ENCODE assay signal across 9 cellular contexts in the genomic region with DNA sequence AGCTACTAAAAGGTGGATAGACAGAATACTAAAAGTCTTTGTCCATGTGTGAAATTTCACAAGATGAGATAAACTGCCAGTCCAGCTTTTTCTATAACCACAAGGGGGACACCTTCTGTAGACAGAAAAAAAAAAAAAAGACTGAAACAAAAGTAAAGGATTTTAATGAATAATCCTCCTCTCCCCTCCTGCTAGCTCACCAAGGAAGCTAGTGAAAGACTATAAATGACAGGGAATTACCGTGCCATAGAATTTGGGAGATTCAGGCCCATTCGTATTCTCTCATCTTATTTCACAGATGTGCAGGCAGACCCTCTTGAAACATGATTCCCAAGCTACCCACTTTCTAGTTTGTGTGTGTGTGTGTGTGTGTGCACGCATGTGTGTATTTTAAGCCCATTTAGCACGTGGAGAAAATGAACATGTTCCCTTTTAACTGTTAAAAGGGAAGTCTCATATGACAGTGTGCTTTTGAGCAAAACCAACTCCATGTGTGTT. TPM values are rescaled to one million over a fixed set of nuclear protein-coding genes. Genes with fewer than 3 reads are reported as not detected.
DNase-seq lines count a peak whose midpoint lies in the region; ATAC-seq and TF ChIP-seq lines count a peak whose summit lies in the region.
"Had no signal": no experiment of that assay in that cellular context is flagged by ENCODE, and none has a peak within 500 bp of the region (broad histone marks: within the 10 kb centered on the region; RNA-seq: fewer than 3 reads in every experiment).

No MANE protein-coding gene starts in this region.

- no peaks in the 10 kb centered on the region for H3K9me3 Mint-ChIP-seq in natural killer cell treated with Interleukin-12 subunit alpha and Interleukin-12 subunit beta and Interleukin-15 and Interleukin-18, amount 100 ng/mL, for 72 hours

- no peaks in the 10 kb centered on the region for H3K27me3 Mint-ChIP-seq in natural killer cell treated with Interleukin-12 subunit alpha and Interleukin-12 subunit beta and Interleukin-15 and Interleukin-18, amount 100 ng/mL, for 72 hours
- H3K27me3 Mint-ChIP-seq: activated naive CD8-positive, alpha-beta T cell had no signal

- H3K4me3 Mint-ChIP-seq in natural killer cell treated with Interleukin-12 subunit alpha and Interleukin-12 subunit beta and Interleukin-15 and Interleukin-18, amount 100 ng/mL, for 72 hours, result no peak overlapping the region

- peak overlapping the region; percentile 74 for H3K27ac ChIP-seq in rectal smooth muscle tissue (ENCODE audit: low read depth, low read length)

- H3K4me1 ChIP-seq in rectal smooth muscle tissue (ENCODE audit: control insufficient read depth, insufficient read depth, low read length), result peaks cover 18% of the 10 kb centered on the region

- peak; percentile 54 for DNase-seq in GM03348 (ENCODE audit: low spot score)
- peak; percentile 57 for DNase-seq in NOMO-1 treated with DMSO at 0.1 percent for 48 hours (lab: John Stamatoyannopoulos, UW; ENCODE audit: unreplicated experiment)
- peak; percentile 58 for DNase-seq in fibroblast of mammary gland (ENCODE audit: low read depth)
- DNase-seq in natural killer cell treated with Interleukin-12 subunit alpha and Interleukin-12 subunit beta and Interleukin-15 and Interleukin-18, amount 100 ng/mL, for 72 hours (ENCODE audit: low spot score), result no peak
- no peak for DNase-seq in stimulated activated naive CD4-positive, alpha-beta T cell treated with Interleukin-2 at 50 U/mL for 16 hours (lab: John Stamatoyannopoulos, UW)
- DNase-seq in NCI-H1092 treated with DMSO at 0.1 percent for 48 hours (lab: John Stamatoyannopoulos, UW), result no peak

- TF ChIP-seq CTCF in fibroblast of mammary gland (conservative IDR thresholded peaks at IDR 0.05; ENCODE audit: control insufficient read depth, insufficient read depth, low read depth, low read length), result peak; percentile 56

- H3K36me3 ChIP-seq in rectal smooth muscle tissue (ENCODE audit: control insufficient read depth, insufficient read depth, low read length), result no peaks in the 10 kb centered on the region

- no peaks in the 10 kb centered on the region for H3K36me3 Mint-ChIP-seq in natural killer cell treated with Interleukin-12 subunit alpha and Interleukin-12 subunit beta and Interleukin-15 and Interleukin-18, amount 100 ng/mL, for 72 hours
- H3K36me3 Mint-ChIP-seq: activated naive CD8-positive, alpha-beta T cell had no signal

- H3K27me3 ChIP-seq in rectal smooth muscle tissue (ENCODE audit: control insufficient read depth, insufficient read depth, low read length), result no peaks in the 10 kb centered on the region

- H3K27ac Mint-ChIP-seq in natural killer cell treated with Interleukin-12 subunit alpha and Interleukin-12 subunit beta and Interleukin-15 and Interleukin-18, amount 100 ng/mL, for 72 hours, result no peak overlapping the region
- H3K27ac Mint-ChIP-seq: activated naive CD8-positive, alpha-beta T cell had no signal

- no peak for ATAC-seq in natural killer cell treated with Interleukin-12 subunit alpha and Interleukin-12 subunit beta and Interleukin-15 and Interleukin-18, amount 100 ng/mL, for 72 hours
- ATAC-seq in GM18867 (IDR thresholded peaks at IDR 0.05; ENCODE audit: unreplicated experiment), result no peak

- peaks cover 7 to 10% of the 10 kb centered on the region in 2 donors for H3K4me1 Mint-ChIP-seq in natural killer cell treated with Interleukin-12 subunit alpha and Interleukin-12 subunit beta and Interleukin-15 and Interleukin-18, amount 100 ng/mL, for 72 hours (ENCODE audit: low read depth in 2 of 2)

- H3K4me3 ChIP-seq in fibroblast of mammary gland (ENCODE audit: control insufficient read depth, low read depth, low read length), result no peak overlapping the region
- H3K4me3 ChIP-seq in rectal smooth muscle tissue (ENCODE audit: low read length), result peak overlapping the region; percentile 45

- H3K9ac ChIP-seq in rectal smooth muscle tissue (ENCODE audit: low read length), result no peak overlapping the region

RNA-seq across cellular contexts. Expression of a gene that starts 36.3 kb away (rescaled TPM):
- total RNA-seq in natural killer cell treated with Interleukin-12 subunit alpha and Interleukin-12 subunit beta and Interleukin-15 and Interleukin-18, amount 100 ng/mL, for 72 hours, result not detected

Comparison
In these comparisons a context has a peak if more than half of its experiments do, and no peak if none do; other contexts are left out.
1. DNase-seq: peak in GM03348 (single experiment), NOMO-1 treated with DMSO at 0.1 percent for 48 hours (single experiment) and fibroblast of mammary gland (single experiment); none in natural killer cell treated with Interleukin-12 subunit alpha and Interleukin-12 subunit beta and Interleukin-15 and Interleukin-18, amount 100 ng/mL, for 72 hours (single experiment), stimulated activated naive CD4-positive, alpha-beta T cell treated with Interleukin-2 at 50 U/mL for 16 hours (single experiment) and NCI-H1092 treated with DMSO at 0.1 percent for 48 hours (single experiment).